6 cellular contexts compared by ENCODE assay signal in the genomic region with DNA sequence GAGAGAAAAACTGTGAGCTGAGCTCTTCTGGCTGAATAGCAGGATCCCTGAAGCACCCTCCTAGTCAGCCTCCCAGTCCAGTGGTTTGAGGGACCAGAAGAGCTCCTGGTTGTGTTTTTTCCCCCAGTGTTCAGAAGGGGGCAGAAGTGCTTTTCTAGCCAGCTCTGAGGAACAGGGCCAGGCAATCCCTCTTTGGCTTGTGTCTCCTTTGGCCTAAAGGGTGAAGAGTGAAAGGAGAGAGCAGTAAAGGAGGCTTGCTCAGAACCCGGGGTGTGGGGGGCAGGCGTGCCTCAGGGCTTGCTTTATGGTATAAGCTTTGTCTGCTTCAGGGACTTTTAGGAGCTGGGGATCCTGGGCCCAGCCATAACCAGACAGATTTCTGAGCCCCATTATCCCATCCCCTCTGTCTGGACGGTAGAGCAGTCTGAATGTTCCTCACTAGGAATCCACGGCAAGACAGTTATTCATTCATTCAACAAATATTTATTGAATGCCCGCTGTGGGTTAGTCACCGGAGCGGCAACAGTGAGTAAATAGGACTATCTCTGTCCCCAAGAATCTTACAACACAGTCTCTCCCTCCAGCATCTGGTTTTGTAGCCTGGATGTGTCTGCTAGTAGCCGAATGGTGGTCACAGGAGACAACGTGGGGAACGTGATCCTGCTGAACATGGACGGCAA. TPM values are rescaled to one million over a fixed set of nuclear protein-coding genes. Genes with fewer than 3 reads are reported as not detected.
DNase-seq lines count a peak whose midpoint lies in the region; ATAC-seq and TF ChIP-seq lines count a peak whose summit lies in the region.

No MANE protein-coding gene starts in this region.

- no peak for ATAC-seq in CD4-positive, alpha-beta T cell (ENCODE audit: poor library complexity)
- no peak for ATAC-seq in HG03342 (IDR thresholded peaks at IDR 0.05; ENCODE audit: unreplicated experiment)

- POLR2A ChIA-PET in CD4-positive, alpha-beta T cell (lab: Charles Lee) = interaction anchor here (0.8 to 6.0 kb wide), 7 partner anchors 14 to 178 kb away, joined by 3 to 51 read pairs (median 7); a partner anchor contains a TSS

- no peaks in the 10 kb centered on the region for H3K9me3 Mint-ChIP-seq in CD4-positive, alpha-beta T cell

- 67 to 68% methylated on average over 11 of the region's 11 CpGs for WGBS in testis, 2 donors

- peaks cover 29% of the 10 kb centered on the region for H3K4me1 Mint-ChIP-seq in CD4-positive, alpha-beta T cell (ENCODE audit: low read depth)

- H3K4me1 ChIP-seq in testis = no peaks in the 10 kb centered on the region

- H3K27ac Mint-ChIP-seq in CD4-positive, alpha-beta T cell = peak overlapping the region; percentile 94

- peaks cover 46% of the 10 kb centered on the region for H3K36me3 Mint-ChIP-seq in CD4-positive, alpha-beta T cell (ENCODE audit: low read depth)

- no peak for TF ChIP-seq POLR2A in testis (IDR thresholded peaks at IDR 0.05)

- no peaks in the 10 kb centered on the region for H3K27me3 ChIP-seq in CD4-positive, alpha-beta T cell (ENCODE audit: control insufficient read depth, insufficient read depth, low read length)
- no peaks in the 10 kb centered on the region for H3K27me3 ChIP-seq in testis

- H3K9me3 ChIP-seq in CD4-positive, alpha-beta T cell (ENCODE audit: control insufficient read depth, low read length) = no peaks in the 10 kb centered on the region
- no peaks in the 10 kb centered on the region for H3K9me3 ChIP-seq in testis

- CTCF ChIA-PET in CD4-positive, alpha-beta T cell (lab: Charles Lee) = interaction anchor here (0.6 to 2.9 kb wide), 8 partner anchors 14 to 61 kb away, joined by 3 to 14 read pairs (median 6); a partner anchor contains a TSS

- no peaks in the 10 kb centered on the region for H3K27me3 Mint-ChIP-seq in CD4-positive, alpha-beta T cell

- no peaks in the 10 kb centered on the region for H3K36me3 ChIP-seq in testis (ENCODE audit: low read depth, missing control alignments)

- intact Hi-C loops in CD4-positive, alpha-beta T cell (cut with DNase I, micrococcal nuclease) = loop anchor here (1.0 to 5.0 kb wide), 4 partner anchors 17 to 38 kb away; a partner anchor contains a TSS
- intact Hi-C loops in testis (cut with DNase I; ENCODE audit: low total_unique reads) = loop anchor here (2.0 kb wide), 1 partner anchor 33 kb away; no protein-coding TSS in a partner anchor

- peak overlapping the region; percentile 80 for H3K4me3 Mint-ChIP-seq in CD4-positive, alpha-beta T cell

- peak; percentile 11 for TF ChIP-seq CTCF in CD4-positive, alpha-beta T cell (IDR thresholded peaks at IDR 0.05)
- peak in 1 of 3 experiments; percentile 12 for TF ChIP-seq CTCF in testis (IDR thresholded peaks at IDR 0.05)

- DNase-seq in CD4-positive, alpha-beta T cell = peak in 4 of 10 experiments; percentile 9 to 23 (median 13)
- DNase-seq in NCI-H2196 treated with DMSO at 0.1 percent for 48 hours (lab: John Stamatoyannopoulos, UW; ENCODE audit: unreplicated experiment) = peak; percentile 49
- no peak for DNase-seq in epithelial cell of prostate (ENCODE audit: low read depth, low spot score)
- peak; percentile 60 for DNase-seq in testis
- no peak for DNase-seq in stimulated activated CD4-positive, alpha-beta T cell treated with anti-CD3 and anti-CD28 coated beads, Interleukin-2, amount 100 ng/mL, for 24 hours

- no peak overlapping the region for H3K4me3 ChIP-seq in testis

- peak overlapping the region; percentile 72 for H3K27ac ChIP-seq in CD4-positive, alpha-beta T cell (ENCODE audit: low read depth, low read length)
- peak overlapping the region; percentile 56 for H3K27ac ChIP-seq in epithelial cell of prostate
- H3K27ac ChIP-seq in testis = peak overlapping the region in 1 of 2 donors; percentile 19

RNA-seq across cellular contexts. Expression of a gene that starts 14.5 kb away (rescaled TPM):
- total RNA-seq in CD4-positive, alpha-beta T cell = 10 to 100 TPM; 16.8 to 17.2 TPM
- total RNA-seq in testis = 10 to 100 TPM; 61.3 to 63.7 TPM
- polyA plus RNA-seq in testis (ENCODE audit: insufficient read depth, low read depth, low replicate concordance) = 40.3 TPM

RNA-seq across cellular contexts. Expression of a gene that starts 19.4 kb away (rescaled TPM):
- total RNA-seq in CD4-positive, alpha-beta T cell = 10 to 100 TPM; 57.3 to 57.6 TPM
- 10 to 100 TPM; 33.6 to 34.7 TPM for total RNA-seq in testis
- polyA plus RNA-seq in testis (ENCODE audit: insufficient read depth, low read depth, low replicate concordance) = 20.7 TPM

RNA-seq across cellular contexts. Expression of a gene that starts 23.7 kb away (rescaled TPM):
- total RNA-seq in CD4-positive, alpha-beta T cell = 1 to 10 TPM; 1.8 to 2.3 TPM
- 10 to 100 TPM; 29.4 to 38.2 TPM for total RNA-seq in testis
- polyA plus RNA-seq in testis (ENCODE audit: insufficient read depth, low read depth, low replicate concordance) = 83.4 TPM

RNA-seq across cellular contexts. Expression of a gene that starts 35.8 kb away (rescaled TPM):
- 100 to 1,000 TPM; 161 to 178 TPM for total RNA-seq in CD4-positive, alpha-beta T cell
- 100 to 1,000 TPM; 103 to 118 TPM for total RNA-seq in testis
- 87.8 TPM for polyA plus RNA-seq in testis (ENCODE audit: insufficient read depth, low read depth, low replicate concordance)

RNA-seq across cellular contexts. Expression of a gene that starts 47.9 kb away (rescaled TPM):
- total RNA-seq in CD4-positive, alpha-beta T cell = under 1 TPM in 1 of 2 experiments, not detected in 1; 0.27 TPM
- 10 to 100 TPM; 10.8 to 12.0 TPM for total RNA-seq in testis
- polyA plus RNA-seq in testis (ENCODE audit: insufficient read depth, low read depth, low replicate concordance) = 11.0 TPM

Comparison
In these comparisons a context has a peak if more than half of its experiments do, and no peak if none do; other contexts are left out.
1. DNase-seq: peak in NCI-H2196 treated with DMSO at 0.1 percent for 48 hours (single experiment) and testis (single experiment); none in epithelial cell of prostate (single experiment) and stimulated activated CD4-positive, alpha-beta T cell treated with anti-CD3 and anti-CD28 coated beads, Interleukin-2, amount 100 ng/mL, for 24 hours (0 of 2).
2. RNA of a gene that starts 23.7 kb away (total RNA-seq): 29.4 to 38.2 TPM in testis; 1.8 to 2.3 TPM in CD4-positive, alpha-beta T cell; every median in the first group is over 4 times any median in the second.